10 cellular contexts compared by ENCODE assay signal in genomic region chr1:115189814-115190541, GRCh38.
DNase-seq lines count a peak whose midpoint lies in the region; TF ChIP-seq lines count a peak whose summit lies in the region.
"Had no signal": no experiment of that assay in that cellular context is flagged by ENCODE, and none has a peak within 500 bp of the region (broad histone marks: within the 10 kb centered on the region; RNA-seq: fewer than 3 reads in every experiment).

No MANE protein-coding gene starts in this region.

- no peaks in the 10 kb centered on the region for H3K36me3 ChIP-seq in trophoblast cell (ENCODE audit: control insufficient read depth in 1 of 2, insufficient read depth in 2 of 2, low read length in 2 of 2)

- peak; percentile 96 for DNase-seq in ELR (ENCODE audit: low read depth)
- DNase-seq in RPMI7951 (ENCODE audit: low read depth): peak; percentile 93
- DNase-seq in fibroblast of mammary gland (ENCODE audit: low read depth): peak; percentile 97
- peak; percentile 28 to 76 for DNase-seq in trophoblast cell
- DNase-seq in activated CD4-positive, alpha-beta memory T cell treated with anti-CD3 and anti-CD28 coated beads for 36 hours: no peak
- DNase-seq in activated CD8-positive, alpha-beta memory T cell treated with anti-CD3 and anti-CD28 coated beads for 24 hours: no peak
- no peak for DNase-seq in progenitor cell of endocrine pancreas (ENCODE audit: low spot score, unreplicated experiment)
- no peak for DNase-seq in SW480 (ENCODE audit: low spot score)
- DNase-seq: activated B cell treated with CpG ODN at 0.5 μM for 24 hours, immature natural killer cell had no signal

- WGBS in trophoblast cell (ENCODE audit: extremely low coverage, insufficient coverage, insufficient read length): no CpG with 5 or more reads among the region's 5 CpGs

- no peak overlapping the region for H3K9ac ChIP-seq in trophoblast cell (ENCODE audit: low read length)

- no peak overlapping the region for H3K27ac Mint-ChIP-seq in activated CD4-positive, alpha-beta memory T cell treated with anti-CD3 and anti-CD28 coated beads for 36 hours
- H3K27ac Mint-ChIP-seq in progenitor cell of endocrine pancreas: no peak overlapping the region
- H3K27ac Mint-ChIP-seq: activated B cell treated with CpG ODN at 0.5 μM for 24 hours, immature natural killer cell had no signal

- peaks cover 7% of the 10 kb centered on the region for H3K79me2 ChIP-seq in trophoblast cell (ENCODE audit: control insufficient read depth, insufficient read depth, low read length, poor library complexity)

- TF ChIP-seq CTCF in fibroblast of mammary gland (conservative IDR thresholded peaks at IDR 0.05; ENCODE audit: control insufficient read depth, insufficient read depth, low read depth, low read length): no peak
- no peak for TF ChIP-seq CTCF in progenitor cell of endocrine pancreas (IDR thresholded peaks at IDR 0.05; ENCODE audit: unreplicated experiment)

- H2BK12ac ChIP-seq in trophoblast cell (ENCODE audit: low read length): no peak overlapping the region

- no peak overlapping the region for H2AK5ac ChIP-seq in trophoblast cell (ENCODE audit: low read length)

- no peaks in the 10 kb centered on the region for H3K27me3 ChIP-seq in trophoblast cell (ENCODE audit: insufficient read depth, low read length)

- no peak overlapping the region for H3K14ac ChIP-seq in trophoblast cell (ENCODE audit: low read length)

- peaks cover 5% of the 10 kb centered on the region for H3K27me3 Mint-ChIP-seq in activated CD4-positive, alpha-beta memory T cell treated with anti-CD3 and anti-CD28 coated beads for 36 hours
- H3K27me3 Mint-ChIP-seq in progenitor cell of endocrine pancreas: no peaks in the 10 kb centered on the region

- CTCF ChIA-PET in activated CD4-positive, alpha-beta memory T cell treated with anti-CD3 and anti-CD28 coated beads for 36 hours (lab: Charles Lee): no interaction called here

- peak overlapping the region; percentile 79 for H3K27ac ChIP-seq in trophoblast cell (ENCODE audit: low read depth, low read length)

- no peaks in the 10 kb centered on the region for H3K36me3 Mint-ChIP-seq in activated CD4-positive, alpha-beta memory T cell treated with anti-CD3 and anti-CD28 coated beads for 36 hours
- H3K36me3 Mint-ChIP-seq in progenitor cell of endocrine pancreas (ENCODE audit: insufficient read depth): no peaks in the 10 kb centered on the region
- H3K36me3 Mint-ChIP-seq: immature natural killer cell had no signal

- H3K4ac ChIP-seq in trophoblast cell (ENCODE audit: low read depth, low read length): no peak overlapping the region

- H3K4me3 ChIP-seq in fibroblast of mammary gland (ENCODE audit: control insufficient read depth, low read depth, low read length): no peak overlapping the region
- no peak overlapping the region for H3K4me3 ChIP-seq in trophoblast cell (ENCODE audit: low read depth, low read length)

- no peak overlapping the region for H3K4me2 ChIP-seq in trophoblast cell (ENCODE audit: low read length)

- no peak overlapping the region for H3K4me3 Mint-ChIP-seq in activated CD4-positive, alpha-beta memory T cell treated with anti-CD3 and anti-CD28 coated beads for 36 hours
- no peak overlapping the region for H3K4me3 Mint-ChIP-seq in progenitor cell of endocrine pancreas (ENCODE audit: low read depth)
- H3K4me3 Mint-ChIP-seq: activated B cell treated with CpG ODN at 0.5 μM for 24 hours, immature natural killer cell had no signal

- POLR2A ChIA-PET in activated CD4-positive, alpha-beta memory T cell treated with anti-CD3 and anti-CD28 coated beads for 36 hours (lab: Charles Lee): interaction anchor here (0.5 kb wide), 1 partner anchor 61 kb away, joined by 3 read pairs; no protein-coding TSS in a partner anchor

- H3K4me1 Mint-ChIP-seq in activated CD4-positive, alpha-beta memory T cell treated with anti-CD3 and anti-CD28 coated beads for 36 hours (ENCODE audit: low read depth): peaks cover 4% of the 10 kb centered on the region
- peaks cover 8% of the 10 kb centered on the region for H3K4me1 Mint-ChIP-seq in progenitor cell of endocrine pancreas (ENCODE audit: low read depth)
- H3K4me1 Mint-ChIP-seq: activated B cell treated with CpG ODN at 0.5 μM for 24 hours, immature natural killer cell had no signal

- H4K8ac ChIP-seq in trophoblast cell (ENCODE audit: low read depth, low read length): no peak overlapping the region

- H3K23ac ChIP-seq in trophoblast cell (ENCODE audit: low read length): no peak overlapping the region

- H2BK120ac ChIP-seq in trophoblast cell (ENCODE audit: insufficient read depth, low read length, poor library complexity): no peak overlapping the region

- H4K91ac ChIP-seq in trophoblast cell (ENCODE audit: low read depth, low read length): peak overlapping the region; percentile 54

- intact Hi-C loops in activated CD4-positive, alpha-beta memory T cell treated with anti-CD3 and anti-CD28 coated beads for 36 hours (cut with micrococcal nuclease): no loop called here

- peaks cover 43% of the 10 kb centered on the region for H3K79me1 ChIP-seq in trophoblast cell (ENCODE audit: low read length)

- no peak overlapping the region for H4K12ac ChIP-seq in trophoblast cell (ENCODE audit: low read depth, low read length)

- H3K18ac ChIP-seq in trophoblast cell (ENCODE audit: low read length): no peak overlapping the region

- H2BK5ac ChIP-seq in trophoblast cell (ENCODE audit: low read depth, low read length, poor library complexity): no peak overlapping the region

- H3K4me1 ChIP-seq in trophoblast cell (ENCODE audit: control insufficient read depth in 1 of 2, insufficient read depth in 2 of 2, low read length in 2 of 2): peaks cover 35 to 40% of the 10 kb centered on the region in 2 experiments

- peaks cover 2% of the 10 kb centered on the region for H3K9me3 ChIP-seq in trophoblast cell (ENCODE audit: insufficient read depth, low read depth, low read length)

- no peaks in the 10 kb centered on the region for H3K9me3 Mint-ChIP-seq in activated CD4-positive, alpha-beta memory T cell treated with anti-CD3 and anti-CD28 coated beads for 36 hours
- H3K9me3 Mint-ChIP-seq in progenitor cell of endocrine pancreas (ENCODE audit: low read depth): peaks cover 6% of the 10 kb centered on the region
- H3K9me3 Mint-ChIP-seq: activated B cell treated with CpG ODN at 0.5 μM for 24 hours, immature natural killer cell had no signal

- H2AFZ ChIP-seq in trophoblast cell (ENCODE audit: insufficient read depth, low read length, poor library complexity): no peak overlapping the region

Comparison
In these comparisons a context has a peak if more than half of its experiments do, and no peak if none do; other contexts are left out.
1. DNase-seq: peak in ELR (single experiment), RPMI7951 (single experiment), fibroblast of mammary gland (single experiment) and trophoblast cell (2 of 2); none in activated CD4-positive, alpha-beta memory T cell treated with anti-CD3 and anti-CD28 coated beads for 36 hours (single experiment), activated CD8-positive, alpha-beta memory T cell treated with anti-CD3 and anti-CD28 coated beads for 24 hours (single experiment), progenitor cell of endocrine pancreas (single experiment) and SW480 (single experiment).